9 cellular contexts compared by ENCODE assay signal in the genomic region with DNA sequence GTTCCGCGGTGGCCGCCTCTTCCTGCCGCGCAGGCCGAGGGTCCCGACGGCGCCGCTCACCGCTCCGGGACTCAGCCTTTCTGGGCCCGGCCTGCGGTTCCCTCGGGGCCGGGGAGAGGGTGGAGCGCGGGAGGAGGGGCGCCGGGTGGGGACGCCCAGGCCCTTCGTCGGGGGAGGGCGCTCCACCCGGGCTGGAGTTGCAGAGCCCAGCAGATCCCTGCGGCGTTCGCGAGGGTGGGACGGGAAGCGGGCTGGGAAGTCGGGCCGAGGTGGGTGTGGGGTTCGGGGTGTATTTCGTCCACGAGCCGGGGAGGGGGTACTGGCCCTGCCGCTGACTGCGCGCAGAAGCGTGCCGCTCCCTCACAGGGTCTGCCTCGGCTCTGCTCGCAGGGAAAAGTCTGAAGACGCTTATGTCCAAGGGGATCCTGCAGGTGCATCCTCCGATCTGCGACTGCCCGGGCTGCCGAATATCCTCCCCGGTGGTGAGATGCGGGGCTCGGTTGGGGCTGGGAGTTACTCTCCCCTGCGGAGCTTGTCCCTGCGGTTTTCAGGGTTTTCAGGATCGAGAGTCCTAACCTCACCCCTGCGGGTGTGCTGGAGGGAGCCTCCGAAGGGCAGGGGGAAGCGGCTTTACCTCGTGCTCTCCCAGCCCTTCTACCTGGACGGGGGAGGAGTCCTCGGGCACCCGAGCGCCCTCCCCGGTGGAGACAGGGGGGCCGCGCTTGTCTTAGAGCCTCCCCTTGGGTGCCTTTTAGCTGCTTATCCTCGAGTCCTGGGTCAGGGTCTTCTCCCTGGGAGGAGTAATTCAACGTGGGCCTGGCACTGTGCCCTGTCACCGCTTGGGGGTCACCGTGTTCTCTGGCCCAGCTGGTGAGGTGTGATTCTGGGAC. TPM values are rescaled to one million over a fixed set of nuclear protein-coding genes. Genes with fewer than 3 reads are reported as not detected.
DNase-seq lines count a peak whose midpoint lies in the region; ATAC-seq and TF ChIP-seq lines count a peak whose summit lies in the region.
"Had no signal": no experiment of that assay in that cellular context is flagged by ENCODE, and none has a peak within 500 bp of the region (broad histone marks: within the 10 kb centered on the region; RNA-seq: fewer than 3 reads in every experiment).

No MANE protein-coding gene starts in this region.

- H3K9me3 Mint-ChIP-seq in chondrocyte (ENCODE audit: low read depth) (no peaks in the 10 kb centered on the region), nephron progenitor cell (no peaks in the 10 kb centered on the region)

- H3K27me3 Mint-ChIP-seq in chondrocyte (ENCODE audit: low read depth) (no peaks in the 10 kb centered on the region), nephron progenitor cell (ENCODE audit: low read depth, poor library complexity) (peaks cover 72% of the 10 kb centered on the region)

- H3K4me3 Mint-ChIP-seq in chondrocyte (ENCODE audit: unreplicated experiment) (peak overlapping the region; percentile 47), nephron progenitor cell (peak overlapping the region; percentile 77)

- DNase-seq in chondrocyte (ENCODE audit: low spot score): no peak
- DNase-seq in nephron progenitor cell: peak; percentile 66
- no peak for DNase-seq in germinal center (ENCODE audit: low spot score)
- no peak for DNase-seq in activated CD8-positive, alpha-beta memory T cell treated with anti-CD3 and anti-CD28 coated beads, Interleukin-2, amount 50 U/mL, for 48 hours
- DNase-seq: SIG-M5 had no signal

- H3K27ac Mint-ChIP-seq in chondrocyte (ENCODE audit: unreplicated experiment) (no peak overlapping the region), nephron progenitor cell (no peak overlapping the region)

- peaks cover 65 to 98% (median 81%) of the 10 kb centered on the region in 11 experiments for H3K27me3 ChIP-seq in BLaER1 treated with 17β-estradiol and CSF1 and Interleukin-3, amounts not matched to agents 10 nM and 100 nM
- peaks cover 100% of the 10 kb centered on the region for H3K27me3 ChIP-seq in HUES64 (ENCODE audit: insufficient read depth, low read length)

- peak overlapping the region in 9 of 11 experiments; percentile 47 to 76 (median 67); a peak in 14 of 22 replicates for H3K9ac ChIP-seq in BLaER1 treated with 17β-estradiol and CSF1 and Interleukin-3, amounts not matched to agents 10 nM and 100 nM
- no peak overlapping the region for H3K9ac ChIP-seq in HUES64 (ENCODE audit: low read depth, low read length)

- no peak for TF ChIP-seq CTCF in chondrocyte (IDR thresholded peaks at IDR 0.05)
- TF ChIP-seq CTCF in nephron progenitor cell (IDR thresholded peaks at IDR 0.05): no peak

- H3K4me3 ChIP-seq in BLaER1 treated with 17β-estradiol and CSF1 and Interleukin-3, amounts not matched to agents 10 nM and 100 nM: peak overlapping the region; percentile 61 to 78 (median 66)
- H3K4me3 ChIP-seq in HUES64 (ENCODE audit: low read length): peak overlapping the region; percentile 45

- no peaks in the 10 kb centered on the region for H3K36me3 ChIP-seq in BLaER1 treated with 17β-estradiol and CSF1 and Interleukin-3, amounts not matched to agents 10 nM and 100 nM
- no peaks in the 10 kb centered on the region for H3K36me3 ChIP-seq in HUES64 (ENCODE audit: insufficient read depth, low read length)

- no peaks in the 10 kb centered on the region for H3K36me3 Mint-ChIP-seq in chondrocyte (ENCODE audit: low read depth)
- peaks cover 20% of the 10 kb centered on the region for H3K36me3 Mint-ChIP-seq in nephron progenitor cell (ENCODE audit: low read depth)

- H3K4me2 ChIP-seq in BLaER1 treated with 17β-estradiol and CSF1 and Interleukin-3, amounts not matched to agents 10 nM and 100 nM: peak overlapping the region; percentile 96 to 100 (median 99)

- no peaks in the 10 kb centered on the region for H3K9me3 ChIP-seq in BLaER1 treated with 17β-estradiol and CSF1 and Interleukin-3, amounts not matched to agents 10 nM and 100 nM (replicated peaks in 1 of 11)
- H3K9me3 ChIP-seq in HUES64 (ENCODE audit: insufficient read depth, low read depth, low read length): no peaks in the 10 kb centered on the region

- H4K20me1 ChIP-seq in BLaER1 treated with 17β-estradiol and CSF1 and Interleukin-3, amounts not matched to agents 10 nM and 100 nM: peaks cover 5 to 99% (median 61%) of the 10 kb centered on the region in 11 experiments; a peak in 20 of 22 replicates

- H3K4me1 ChIP-seq in BLaER1 treated with 17β-estradiol and CSF1 and Interleukin-3, amounts not matched to agents 10 nM and 100 nM: peaks cover 39 to 82% (median 65%) of the 10 kb centered on the region in 10 experiments
- H3K4me1 ChIP-seq in HUES64 (ENCODE audit: insufficient read depth, low read length): peaks cover 3% of the 10 kb centered on the region; the same call in 1 of the 2 replicates

- ATAC-seq in GM19324 (IDR thresholded peaks at IDR 0.05; ENCODE audit: low FRiP score, unreplicated experiment) (no peak), HG02852 (IDR thresholded peaks at IDR 0.05; ENCODE audit: unreplicated experiment) (no peak)

- WGBS in HUES64: 4% methylated on average over 70 of the region's 70 CpGs

- peaks cover 17% of the 10 kb centered on the region for H3K4me1 Mint-ChIP-seq in chondrocyte (ENCODE audit: low read depth)
- peaks cover 45% of the 10 kb centered on the region for H3K4me1 Mint-ChIP-seq in nephron progenitor cell

- no peak overlapping the region for H3K27ac ChIP-seq in BLaER1 treated with 17β-estradiol and CSF1 and Interleukin-3, amounts not matched to agents 10 nM and 100 nM
- no peak overlapping the region for H3K27ac ChIP-seq in HUES64 (ENCODE audit: low read depth, low read length)

RNA-seq across cellular contexts. Expression of a gene that starts 2.1 kb away (rescaled TPM):
- polyA plus RNA-seq in HUES64 (2013, experiment 1 of 2): 2.3 TPM
- polyA plus RNA-seq in HUES64 (2013, experiment 2 of 2): 1.1 TPM
- 3.1 to 73.8 TPM (median 3.4 TPM) in 3 replicates for total RNA-seq in chondrocyte

RNA-seq across cellular contexts. Expression of a gene that starts 33.3 kb away (rescaled TPM):
- polyA plus RNA-seq in HUES64 (2013, experiment 1 of 2): 81.8 TPM
- 71.3 TPM for polyA plus RNA-seq in HUES64 (2013, experiment 2 of 2)
- 50.6 to 63.8 TPM (median 52.0 TPM) in 3 replicates for total RNA-seq in chondrocyte

RNA-seq across cellular contexts. Expression of a gene that starts 34.6 kb away (rescaled TPM):
- 14.0 TPM for polyA plus RNA-seq in HUES64 (2013, experiment 1 of 2)
- 14.5 TPM for polyA plus RNA-seq in HUES64 (2013, experiment 2 of 2)
- 17.4 to 24.3 TPM (median 19.1 TPM) in 3 replicates for total RNA-seq in chondrocyte

RNA-seq across cellular contexts. Expression of a gene that starts 40.5 kb away (rescaled TPM):
- 0.10 TPM for polyA plus RNA-seq in HUES64 (2013, experiment 1 of 2)
- 0.38 TPM for polyA plus RNA-seq in HUES64 (2013, experiment 2 of 2)
- 0.17 to 0.73 TPM (median 0.38 TPM) in 3 replicates for total RNA-seq in chondrocyte

RNA-seq across cellular contexts. Expression of a gene that starts 56.1 kb away (rescaled TPM):
- polyA plus RNA-seq in HUES64 (2013, experiment 1 of 2): not detected
- not detected for polyA plus RNA-seq in HUES64 (2013, experiment 2 of 2)
- 0.12 to 0.37 TPM (median 0.31 TPM) in 3 replicates for total RNA-seq in chondrocyte
